ENCODE assay signal across 10 cellular contexts in the genomic region with DNA sequence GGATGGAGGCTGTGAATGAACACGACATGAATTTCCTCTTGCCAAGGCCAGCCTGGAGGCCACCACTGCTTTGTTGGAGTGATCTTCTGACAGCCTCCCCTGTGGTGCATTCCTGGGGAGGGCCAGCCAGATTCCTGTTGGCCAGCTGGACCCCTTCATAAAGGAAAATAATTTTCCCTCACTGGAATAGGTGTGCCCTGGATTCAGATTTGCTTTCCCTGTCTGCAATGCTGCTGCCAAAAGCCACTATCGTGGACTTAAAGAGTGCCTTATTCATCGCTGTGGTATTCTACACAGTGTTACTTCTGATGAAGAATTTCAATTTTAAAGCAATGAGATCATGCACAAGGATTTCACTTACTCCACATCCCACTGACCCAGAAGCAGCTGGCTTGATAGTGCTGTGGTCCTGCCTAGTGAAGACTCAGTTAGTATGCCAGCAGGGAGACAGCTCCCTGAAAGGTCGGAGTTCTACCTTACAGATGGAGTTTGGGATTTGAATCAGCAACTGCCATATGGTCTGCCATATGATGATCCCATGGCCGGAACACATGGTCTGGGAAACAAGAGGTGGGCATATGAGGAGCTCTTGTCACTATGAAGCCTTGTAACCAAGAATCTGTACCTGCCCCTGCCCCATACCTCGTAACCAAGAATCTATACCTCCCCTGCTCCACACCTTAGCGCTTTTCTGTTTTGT.
A peak's percentile ranks its signal among the peaks of the same experiment; 100 is the strongest.
DNase-seq lines count a peak whose midpoint lies in the region; ATAC-seq and TF ChIP-seq lines count a peak whose summit lies in the region.
"Had no signal": no experiment of that assay in that cellular context is flagged by ENCODE, and none has a peak within 500 bp of the region (broad histone marks: within the 10 kb centered on the region; RNA-seq: fewer than 3 reads in every experiment).

No MANE protein-coding gene starts in this region.

- intact Hi-C loops in activated CD8-positive, alpha-beta T cell treated with anti-CD3 and anti-CD28 coated beads for 36 hours (cut with micrococcal nuclease), result loop anchor here (2.0 kb wide), 1 partner anchor 37 kb away; no protein-coding TSS in a partner anchor
- intact Hi-C loops in heart right ventricle (cut with DNase I), result loop anchor here in 1 of 10 donors (5.0 kb wide), 1 partner anchor 65 kb away; no protein-coding TSS in a partner anchor

- no peaks in the 10 kb centered on the region for H3K36me3 ChIP-seq in heart right ventricle

- POLR2A ChIA-PET in activated CD8-positive, alpha-beta T cell treated with anti-CD3 and anti-CD28 coated beads for 36 hours (lab: Charles Lee), result interaction anchor here (1.1 to 5.8 kb wide), 10 partner anchors 11 to 125 kb away, joined by 3 to 35 read pairs (median 11); no protein-coding TSS in a partner anchor

- peaks cover 0 to 3% (median 0%) of the 10 kb centered on the region in 7 donors for H3K27me3 ChIP-seq in heart right ventricle

- peaks cover 54% of the 10 kb centered on the region for H3K4me1 Mint-ChIP-seq in activated CD8-positive, alpha-beta T cell treated with anti-CD3 and anti-CD28 coated beads for 36 hours (ENCODE audit: low read depth)
- H3K4me1 Mint-ChIP-seq in type B pancreatic cell (ENCODE audit: unreplicated experiment), result peaks cover 7% of the 10 kb centered on the region

- peaks cover 0 to 26% (median 16%) of the 10 kb centered on the region in 9 donors for H3K4me1 ChIP-seq in heart right ventricle

- peaks cover 19% of the 10 kb centered on the region for H3K36me3 Mint-ChIP-seq in activated CD8-positive, alpha-beta T cell treated with anti-CD3 and anti-CD28 coated beads for 36 hours (ENCODE audit: low read depth)
- no peaks in the 10 kb centered on the region for H3K36me3 Mint-ChIP-seq in type B pancreatic cell

- CTCF ChIA-PET in activated CD8-positive, alpha-beta T cell treated with anti-CD3 and anti-CD28 coated beads for 36 hours (lab: Charles Lee), result interaction anchor here (1.3 to 11.3 kb wide), 7 partner anchors 12 to 220 kb away, joined by 3 to 104 read pairs (median 6); no protein-coding TSS in a partner anchor

- peaks cover 6% of the 10 kb centered on the region for H3K9me3 Mint-ChIP-seq in activated CD8-positive, alpha-beta T cell treated with anti-CD3 and anti-CD28 coated beads for 36 hours
- no peaks in the 10 kb centered on the region for H3K9me3 Mint-ChIP-seq in type B pancreatic cell

- H3K27ac ChIP-seq in heart right ventricle, result peak overlapping the region in 2 of 10 donors; percentile 16 to 74
- H3K27ac ChIP-seq: C4-2B had no signal

- no peak overlapping the region for H3K4me3 Mint-ChIP-seq in activated CD8-positive, alpha-beta T cell treated with anti-CD3 and anti-CD28 coated beads for 36 hours
- H3K4me3 Mint-ChIP-seq in type B pancreatic cell, result no peak overlapping the region

- H3K27me3 Mint-ChIP-seq in activated CD8-positive, alpha-beta T cell treated with anti-CD3 and anti-CD28 coated beads for 36 hours, result no peaks in the 10 kb centered on the region
- H3K27me3 Mint-ChIP-seq in type B pancreatic cell, result no peaks in the 10 kb centered on the region

- DNase-seq in activated CD8-positive, alpha-beta memory T cell treated with anti-CD3 and anti-CD28 coated beads for 24 hours, result peak; percentile 53
- DNase-seq in activated CD8-positive, alpha-beta memory T cell treated with anti-CD3 and anti-CD28 coated beads, Interleukin-2, amount 50 U/mL, for 4 hours, result no peak
- no peak for DNase-seq in activated CD8-positive, alpha-beta T cell treated with anti-CD3 and anti-CD28 coated beads for 36 hours
- DNase-seq in heart right ventricle, result no peak
- peak; percentile 40 for DNase-seq in type B pancreatic cell (ENCODE audit: extremely low spot score, unreplicated experiment)
- DNase-seq in LoVo (ENCODE audit: low spot score), result no peak
- DNase-seq in DMS114 treated with DMSO at 0.1 percent for 48 hours (lab: John Stamatoyannopoulos, UW; ENCODE audit: unreplicated experiment), result no peak
- DNase-seq: NCI-H2081 had no signal

- WGBS in heart right ventricle, 2 donors, result 71 to 78% methylated on average over 7 of the region's 7 CpGs

- H3K9me3 ChIP-seq in heart right ventricle, result no peaks in the 10 kb centered on the region

- no peak overlapping the region for H3K4me3 ChIP-seq in heart right ventricle

- TF ChIP-seq CTCF in activated CD8-positive, alpha-beta T cell treated with anti-CD3 and anti-CD28 coated beads for 36 hours (IDR thresholded peaks at IDR 0.05), result no peak
- TF ChIP-seq CTCF in heart right ventricle (IDR thresholded peaks at IDR 0.05), result no peak
- TF ChIP-seq CTCF in type B pancreatic cell (conservative IDR thresholded peaks at IDR 0.05), result no peak

- H3K27ac Mint-ChIP-seq in activated CD8-positive, alpha-beta T cell treated with anti-CD3 and anti-CD28 coated beads for 36 hours, result peak overlapping the region; percentile 90
- H3K27ac Mint-ChIP-seq in type B pancreatic cell, result no peak overlapping the region

- ATAC-seq in activated CD8-positive, alpha-beta T cell treated with anti-CD3 and anti-CD28 coated beads for 36 hours, result no peak
- ATAC-seq in heart right ventricle (peak in 5 of 8 donors; percentile 43 to 73 (median 52)), HG02610 (IDR thresholded peaks at IDR 0.05; ENCODE audit: unreplicated experiment) (no peak)

Comparison
In these comparisons a context has a peak if more than half of its experiments do, and no peak if none do; other contexts are left out.
1. DNase-seq: peak in activated CD8-positive, alpha-beta memory T cell treated with anti-CD3 and anti-CD28 coated beads for 24 hours (single experiment) and type B pancreatic cell (single experiment); none in activated CD8-positive, alpha-beta memory T cell treated with anti-CD3 and anti-CD28 coated beads, Interleukin-2, amount 50 U/mL, for 4 hours (single experiment), activated CD8-positive, alpha-beta T cell treated with anti-CD3 and anti-CD28 coated beads for 36 hours (single experiment), heart right ventricle (0 of 2), LoVo (single experiment) and DMS114 treated with DMSO at 0.1 percent for 48 hours (single experiment).
2. ATAC-seq: peak in heart right ventricle (5 of 8); none in activated CD8-positive, alpha-beta T cell treated with anti-CD3 and anti-CD28 coated beads for 36 hours (single experiment) and HG02610 (single experiment).